ENCODE assay signal across 19 cellular contexts in the genomic region with DNA sequence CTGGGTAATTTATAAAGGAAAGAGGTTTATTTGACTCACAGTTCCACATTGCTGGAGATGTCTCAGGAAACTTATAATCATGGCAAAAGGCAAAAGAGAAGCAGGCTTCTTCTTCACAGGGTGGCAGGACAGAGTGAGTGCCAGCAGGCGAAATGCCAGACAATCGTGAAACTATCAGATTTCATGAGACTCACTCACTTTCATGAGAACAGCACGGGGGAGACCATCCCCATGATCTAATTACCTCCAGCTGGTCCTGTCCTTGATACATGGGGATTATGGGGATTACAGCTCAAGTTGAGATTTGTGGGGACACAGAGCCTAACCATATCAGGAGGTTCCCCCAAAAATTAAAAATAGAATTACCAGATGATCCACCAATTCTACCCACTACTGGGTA.
"Had no signal": no experiment of that assay in that cellular context is flagged by ENCODE, and none has a peak within 500 bp of the region (broad histone marks: within the 10 kb centered on the region; RNA-seq: fewer than 3 reads in every experiment).

No MANE protein-coding gene starts in this region.

- DNase-seq: activated CD4-positive, alpha-beta T cell treated with anti-CD3 and anti-CD28 coated beads for 36 hours; activated CD4-positive, alpha-beta T cell treated with anti-CD3 and anti-CD28 coated beads, Interleukin-2, amount 50 U/mL, for 48 hours; cerebellar nuclear complex; cortex of kidney; gastrocnemius medialis; head of caudate nucleus; lower lobe of right lung; right lobe of liver; stimulated activated CD4-positive, alpha-beta T cell treated with anti-CD3 and anti-CD28 coated beads, Interleukin-4, amount 100 ng/mL, for 1 hour; stimulated activated naive CD8-positive, alpha-beta T cell treated with anti-CD3 and anti-CD28 coated beads, Interleukin-15, amount 100 ng/mL, for 72 hours; upper lobe of left lung had no signal

- ATAC-seq: activated CD4-positive, alpha-beta T cell treated with anti-CD3 and anti-CD28 coated beads for 36 hours; gastrocnemius medialis; lower lobe of right lung; natural killer cell treated with Interleukin-12 subunit alpha and Interleukin-12 subunit beta and Interleukin-15 and Interleukin-18, amount 100 ng/mL, for 72 hours; right lobe of liver; stimulated activated naive CD8-positive, alpha-beta T cell treated with anti-CD3 and anti-CD28 coated beads, Interleukin-15, amount 100 ng/mL, for 72 hours; WTC11 had no signal

- FAIRE-seq: bronchial epithelial cell, endometrium, keratinocyte had no signal

- H3K27ac ChIP-seq: gastrocnemius medialis, lower lobe of right lung, neutrophil, parathyroid adenoma, right lobe of liver, upper lobe of left lung had no signal

- H3K4me3 ChIP-seq: gastrocnemius medialis, lower lobe of right lung, right lobe of liver, smooth muscle cell, upper lobe of left lung had no signal

- H3K9me3 ChIP-seq: gastrocnemius medialis, lower lobe of right lung, neutrophil, right lobe of liver, upper lobe of left lung had no signal

- H3K36me3 ChIP-seq: gastrocnemius medialis, lower lobe of right lung, neutrophil, right lobe of liver, upper lobe of left lung had no signal

- H3K27me3 ChIP-seq: gastrocnemius medialis, neutrophil, right lobe of liver, upper lobe of left lung had no signal
